In the genomic region with DNA sequence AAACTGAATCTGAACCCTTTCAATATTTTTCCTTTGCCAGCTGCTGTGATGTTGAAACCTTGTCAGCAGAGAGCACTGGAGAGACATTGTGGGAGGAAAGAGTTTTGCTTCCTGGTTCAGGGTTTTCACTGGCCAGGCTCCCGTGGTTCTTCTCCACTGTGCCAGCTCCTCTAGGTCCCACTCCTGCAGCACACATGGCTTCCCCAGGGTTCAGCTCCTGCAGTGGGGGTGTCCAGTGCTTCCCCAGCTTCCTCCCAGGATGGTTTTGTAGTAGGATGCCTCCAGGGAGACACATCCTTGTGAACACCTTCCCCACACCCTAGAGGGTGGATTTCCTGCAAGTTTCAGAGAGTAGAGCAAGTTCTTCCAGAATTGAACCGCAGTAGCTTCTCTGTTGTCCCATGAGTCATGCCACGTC, we compare ENCODE assay signal across 1 cellular context.
TF ChIP-seq lines count a peak whose summit lies in the region.

No MANE protein-coding gene starts in this region.

TF ChIP-seq in K562, 482 proteins besides CTCF, POLR2A, EP300 and RAD21 (continued from another document):
- TF ChIP-seq RFX5 (IDR thresholded peaks at IDR 0.05; ENCODE audit: low read depth, low read length) (no peak), NR2C1 (IDR thresholded peaks at IDR 0.05) (no peak), NR2C1 (tag; IDR thresholded peaks at IDR 0.05) (peak; percentile 52)
TF ChIP-seq in K562: peak in this region for 4.
